10 cellular contexts compared by ENCODE assay signal in genomic region chr10:3972460-3973366, GRCh38.
DNase-seq lines count a peak whose midpoint lies in the region; ATAC-seq and TF ChIP-seq lines count a peak whose summit lies in the region.
"Had no signal": no experiment of that assay in that cellular context is flagged by ENCODE, and none has a peak within 500 bp of the region (broad histone marks: within the 10 kb centered on the region; RNA-seq: fewer than 3 reads in every experiment).

No MANE protein-coding gene starts in this region.

- intact Hi-C loops in heart left ventricle (cut with DNase I): no loop called here

- no peak for TF ChIP-seq POLR2A in heart left ventricle (IDR thresholded peaks at IDR 0.05)

- peaks cover 2% of the 10 kb centered on the region for H3K36me3 Mint-ChIP-seq in activated naive CD4-positive, alpha-beta T cell treated with anti-CD3 and anti-CD28 coated beads, Interleukin-2, amount 50 U/mL, for 24 hours
- H3K36me3 Mint-ChIP-seq in mesothelial cell of epicardium: no peaks in the 10 kb centered on the region
- H3K36me3 Mint-ChIP-seq in type B pancreatic cell: peaks cover 4% of the 10 kb centered on the region

- no peaks in the 10 kb centered on the region for H3K27me3 Mint-ChIP-seq in activated naive CD4-positive, alpha-beta T cell treated with anti-CD3 and anti-CD28 coated beads, Interleukin-2, amount 50 U/mL, for 24 hours
- H3K27me3 Mint-ChIP-seq in mesothelial cell of epicardium (ENCODE audit: low read depth) (no peaks in the 10 kb centered on the region), type B pancreatic cell (no peaks in the 10 kb centered on the region)

- peaks cover 52% of the 10 kb centered on the region for H3K4me1 Mint-ChIP-seq in activated naive CD4-positive, alpha-beta T cell treated with anti-CD3 and anti-CD28 coated beads, Interleukin-2, amount 50 U/mL, for 24 hours
- H3K4me1 Mint-ChIP-seq in mesothelial cell of epicardium (peaks cover 34% of the 10 kb centered on the region), type B pancreatic cell (ENCODE audit: unreplicated experiment) (peaks cover 20% of the 10 kb centered on the region)

- TF ChIP-seq CTCF in mesothelial cell of epicardium (IDR thresholded peaks at IDR 0.05; ENCODE audit: unreplicated experiment): no peak
- TF ChIP-seq CTCF in type B pancreatic cell (conservative IDR thresholded peaks at IDR 0.05): no peak
- no peak for TF ChIP-seq CTCF in heart left ventricle (IDR thresholded peaks at IDR 0.05)

- whole genome bisulfite sequencing in heart left ventricle, 4 donors: 74 to 81% (median 78%) methylated on average over 5 of the region's 5 CpGs

- peak overlapping the region; percentile 79 for H3K27ac Mint-ChIP-seq in activated naive CD4-positive, alpha-beta T cell treated with anti-CD3 and anti-CD28 coated beads, Interleukin-2, amount 50 U/mL, for 24 hours
- peak overlapping the region; percentile 66 for H3K27ac Mint-ChIP-seq in mesothelial cell of epicardium
- peak overlapping the region; percentile 87 for H3K27ac Mint-ChIP-seq in type B pancreatic cell

- H3K9me3 Mint-ChIP-seq in activated naive CD4-positive, alpha-beta T cell treated with anti-CD3 and anti-CD28 coated beads, Interleukin-2, amount 50 U/mL, for 24 hours: peaks cover 2% of the 10 kb centered on the region
- H3K9me3 Mint-ChIP-seq in mesothelial cell of epicardium (peaks cover 7% of the 10 kb centered on the region), type B pancreatic cell (peaks cover 5% of the 10 kb centered on the region)

- ATAC-seq in heart left ventricle: no peak
- ATAC-seq: pancreas had no signal

- peak; percentile 18 for DNase-seq in activated T-cell treated with anti-CD3 and anti-CD28 coated beads for 48 hours (ENCODE audit: low read depth)
- DNase-seq in activated T-cell treated with anti-CD3 and anti-CD28 coated beads for 4 hours: no peak
- DNase-seq in mesothelial cell of epicardium (ENCODE audit: low spot score in 2 of 2, unreplicated experiment in 2 of 2): no peak
- no peak for DNase-seq in type B pancreatic cell (ENCODE audit: extremely low spot score, unreplicated experiment)
- no peak for DNase-seq in NCI-H2029 (lab: John Stamatoyannopoulos, UW)
- no peak for DNase-seq in kidney tubule cell (ENCODE audit: low spot score)
- DNase-seq in heart left ventricle: no peak
- DNase-seq: dorsolateral prefrontal cortex, pancreas had no signal

- H3K4me3 ChIP-seq in heart left ventricle: no peak overlapping the region
- H3K4me3 ChIP-seq: dorsolateral prefrontal cortex, pancreas had no signal

- peak overlapping the region in 5 of 12 donors; percentile 14 to 83 (median 59) for H3K27ac ChIP-seq in heart left ventricle
- H3K27ac ChIP-seq: pancreas had no signal

- peaks cover 0 to 7% (median 0%) of the 10 kb centered on the region in 12 donors for H3K9me3 ChIP-seq in heart left ventricle
- H3K9me3 ChIP-seq: pancreas had no signal

- H3K27me3 ChIP-seq in heart left ventricle: no peaks in the 10 kb centered on the region
- H3K27me3 ChIP-seq: dorsolateral prefrontal cortex, pancreas had no signal

- H3K36me3 ChIP-seq in heart left ventricle: no peaks in the 10 kb centered on the region
- H3K36me3 ChIP-seq: pancreas had no signal

- H3K4me1 ChIP-seq in heart left ventricle: peaks cover 0 to 47% (median 0%) of the 10 kb centered on the region in 12 donors
- H3K4me1 ChIP-seq: pancreas had no signal

- peak overlapping the region; percentile 62 for H3K4me3 Mint-ChIP-seq in activated naive CD4-positive, alpha-beta T cell treated with anti-CD3 and anti-CD28 coated beads, Interleukin-2, amount 50 U/mL, for 24 hours
- H3K4me3 Mint-ChIP-seq in mesothelial cell of epicardium (no peak overlapping the region), type B pancreatic cell (peak overlapping the region; percentile 38)
